ENCODE assay signal across 6 cellular contexts in genomic region chr15:42491540-42492225, GRCh38. TPM values are rescaled to one million over a fixed set of nuclear protein-coding genes. Genes with fewer than 3 reads are reported as not detected.
A peak's percentile ranks its signal among the peaks of the same experiment; 100 is the strongest.
DNase-seq lines count a peak whose midpoint lies in the region; FAIRE-seq and TF ChIP-seq lines count a peak whose summit lies in the region.

No MANE protein-coding gene starts in this region.

- no peaks in the 10 kb centered on the region for H4K20me1 ChIP-seq in SK-N-SH (ENCODE audit: insufficient read depth)

- no peaks in the 10 kb centered on the region; the same call in 1 of the 2 replicates for H3K4me1 ChIP-seq in BE2C
- peaks cover 2 to 11% of the 10 kb centered on the region in 2 experiments; a peak in 3 of 4 replicates for H3K4me1 ChIP-seq in SK-N-SH (ENCODE audit: control insufficient read depth in 1 of 2, insufficient read depth in 2 of 2, low read depth in 1 of 2, low read length in 1 of 2)

- peaks cover 30% of the 10 kb centered on the region for H3F3A ChIP-seq in SK-N-SH (replicated peaks; ENCODE audit: insufficient read depth)

- TF ChIP-seq POLR2A in H54 (IDR thresholded peaks at IDR 0.05; ENCODE audit: low read depth, low read length) = no peak

- peaks cover 54% of the 10 kb centered on the region for H3K79me2 ChIP-seq in SK-N-SH (ENCODE audit: insufficient read depth)

- no peak for DNase-seq in BE2C
- no peak for DNase-seq in SK-N-SH
- DNase-seq in H54 (ENCODE audit: insufficient read length, low spot score) = no peak
- DNase-seq in frontal cortex (ENCODE audit: low spot score in 2 of 2) = no peak
- no peak for DNase-seq in NCI-H187 (lab: John Stamatoyannopoulos, UW)

- H3K9me3 ChIP-seq in BE2C (no peaks in the 10 kb centered on the region), SK-N-SH (no peaks in the 10 kb centered on the region), iPS-18c (ENCODE audit: control insufficient read depth, insufficient read depth, low read length) (no peaks in the 10 kb centered on the region)

- H3K36me3 ChIP-seq in BE2C = no peaks in the 10 kb centered on the region
- H3K36me3 ChIP-seq in SK-N-SH (replicated peaks in 1 of 2; ENCODE audit: control insufficient read depth in 1 of 2, insufficient read depth in 2 of 2, low read length in 1 of 2) = peaks cover 0 to 5% of the 10 kb centered on the region in 2 experiments

- peak overlapping the region; percentile 88 for H3K4me2 ChIP-seq in SK-N-SH

- H3K9ac ChIP-seq in SK-N-SH = peak overlapping the region; percentile 99

- H3K27me3 ChIP-seq in BE2C (no peaks in the 10 kb centered on the region), SK-N-SH (ENCODE audit: insufficient read depth) (no peaks in the 10 kb centered on the region)

- no peaks in the 10 kb centered on the region for H3K9me2 ChIP-seq in SK-N-SH

- TF ChIP-seq RAD21 in SK-N-SH (IDR thresholded peaks at IDR 0.05; ENCODE audit: low read length) = no peak

- POLR2A ChIA-PET in SK-N-SH (lab: Yijun Ruan, JAX) = interaction anchor here (1.0 kb wide), 1 partner anchor 9 kb away, joined by 5 read pairs; no protein-coding TSS in a partner anchor

- 85% methylated on average over 18 of the region's 18 CpGs for WGBS in SK-N-SH (ENCODE audit: low lambda C conversion rate)

- H3K27ac ChIP-seq in SK-N-SH (ENCODE audit: low read depth in 2 of 2, low read length in 1 of 2) = peak overlapping the region; percentile 91 to 99

- CTCF ChIA-PET in SK-N-SH (lab: Yijun Ruan, JAX) = interaction anchor here (0.6 kb wide), 1 partner anchor 8 kb away, joined by 3 read pairs; no protein-coding TSS in a partner anchor

- peak overlapping the region; percentile 74 for H3K4me3 ChIP-seq in BE2C (ENCODE audit: low read depth, low read length)
- peak overlapping the region; percentile 79 to 99 for H3K4me3 ChIP-seq in SK-N-SH (ENCODE audit: low read depth in 2 of 2, low read length in 1 of 2)
- H3K4me3 ChIP-seq in iPS-18c (ENCODE audit: insufficient read depth, low read depth, low read length) = peak overlapping the region; percentile 92

- peak overlapping the region; percentile 86; the same call in 1 of the 2 replicates for H2AFZ ChIP-seq in SK-N-SH (ENCODE audit: low read depth)

- TF ChIP-seq CTCF in BE2C (IDR thresholded peaks at IDR 0.05; ENCODE audit: low read depth, low read length) = no peak
- no peak for TF ChIP-seq CTCF in SK-N-SH (IDR thresholded peaks at IDR 0.05)

- no peak for TF ChIP-seq EP300 in SK-N-SH (IDR thresholded peaks at IDR 0.05; ENCODE audit: borderline replicate concordance in 1 of 2, low read depth in 1 of 2, low read length in 1 of 2)

- no peak for FAIRE-seq in H54 (lab: Jason Lieb, UNC)
- FAIRE-seq in frontal cortex (lab: Jason Lieb, UNC) = no peak

TF ChIP-seq in SK-N-SH, 30 proteins besides CTCF, POLR2A, EP300 and RAD21:
- TF ChIP-seq FOSL2 (IDR thresholded peaks at IDR 0.05; ENCODE audit: borderline replicate concordance, low read depth) (peak; percentile 41; the same call in 1 of the 2 replicates), JUND (IDR thresholded peaks at IDR 0.05) (peak; percentile 58; the same call in 1 of the 2 replicates), RCOR1 (IDR thresholded peaks at IDR 0.05; ENCODE audit: low read length) (no peak), PBX3 (IDR thresholded peaks at IDR 0.05) (peak; percentile 24; the same call in 1 of the 2 replicates)
TF ChIP-seq in SK-N-SH: peak in this region for 3.

RNA-seq across cellular contexts. Expression of gene ZNF106, which starts 0.7 kb away (rescaled TPM):
- polyA plus RNA-seq in BE2C (2012; ENCODE audit: insufficient read depth, insufficient read length, low read depth) = 23.8 TPM
- polyA plus RNA-seq in SK-N-SH (2012; rRNA removed) = 8.9 and 12.9 TPM in 2 replicates
- polyA plus RNA-seq in SK-N-SH (2012; cell fraction: cytosol; rRNA removed) = 11.8 and 12.0 TPM in 2 replicates
- polyA plus RNA-seq in SK-N-SH (2012; cell fraction: nucleus; rRNA removed) = 5.3 and 9.7 TPM in 2 replicates
- 39.1 TPM for total RNA-seq in frontal cortex

RNA-seq across cellular contexts. Expression of gene SNAP23, which starts 3.8 kb away (rescaled TPM):
- polyA plus RNA-seq in BE2C (2012; ENCODE audit: insufficient read depth, insufficient read length, low read depth) = 74.8 TPM
- 39.2 and 45.0 TPM in 2 replicates for polyA plus RNA-seq in SK-N-SH (2012; rRNA removed)
- polyA plus RNA-seq in SK-N-SH (2012; cell fraction: cytosol; rRNA removed) = 52.1 and 62.7 TPM in 2 replicates
- polyA plus RNA-seq in SK-N-SH (2012; cell fraction: nucleus; rRNA removed) = 17.6 and 52.3 TPM in 2 replicates
- total RNA-seq in frontal cortex = 22.4 TPM

RNA-seq across cellular contexts. Expression of gene LRRC57, which starts 56.9 kb away (rescaled TPM):
- polyA plus RNA-seq in BE2C (2012; ENCODE audit: insufficient read depth, insufficient read length, low read depth) = 23.1 TPM
- 6.4 and 8.9 TPM in 2 replicates for polyA plus RNA-seq in SK-N-SH (2012; rRNA removed)
- polyA plus RNA-seq in SK-N-SH (2012; cell fraction: cytosol; rRNA removed) = 7.9 and 8.0 TPM in 2 replicates
- 6.2 and 7.8 TPM in 2 replicates for polyA plus RNA-seq in SK-N-SH (2012; cell fraction: nucleus; rRNA removed)
- 14.3 TPM for total RNA-seq in frontal cortex

RNA-seq across cellular contexts. Expression of gene HAUS2, which starts 57.0 kb away (rescaled TPM):
- 25.6 TPM for polyA plus RNA-seq in BE2C (2012; ENCODE audit: insufficient read depth, insufficient read length, low read depth)
- 9.4 and 11.3 TPM in 2 replicates for polyA plus RNA-seq in SK-N-SH (2012; rRNA removed)
- 12.7 and 15.0 TPM in 2 replicates for polyA plus RNA-seq in SK-N-SH (2012; cell fraction: cytosol; rRNA removed)
- 4.1 and 6.3 TPM in 2 replicates for polyA plus RNA-seq in SK-N-SH (2012; cell fraction: nucleus; rRNA removed)
- total RNA-seq in frontal cortex = 60.7 TPM
